Comparison of ENCODE assay signal across 9 cellular contexts in genomic region chr3:108036984-108037741, GRCh38. TPM values are rescaled to one million over a fixed set of nuclear protein-coding genes. Genes with fewer than 3 reads are reported as not detected.
DNase-seq lines count a peak whose midpoint lies in the region; ATAC-seq and TF ChIP-seq lines count a peak whose summit lies in the region.
"Had no signal": no experiment of that assay in that cellular context is flagged by ENCODE, and none has a peak within 500 bp of the region (broad histone marks: within the 10 kb centered on the region; RNA-seq: fewer than 3 reads in every experiment).

No MANE protein-coding gene starts in this region.

- no peaks in the 10 kb centered on the region for H3K27me3 Mint-ChIP-seq in naive thymus-derived CD4-positive, alpha-beta T cell

- H3K27me3 ChIP-seq in naive thymus-derived CD4-positive, alpha-beta T cell (ENCODE audit: control insufficient read depth in 2 of 2, insufficient read depth in 2 of 2, low read length in 2 of 2) = no peaks in the 10 kb centered on the region
- no peaks in the 10 kb centered on the region for H3K27me3 ChIP-seq in uterus
- H3K27me3 ChIP-seq: SJCRH30 had no signal

- peaks cover 6 to 51% (median 28%) of the 10 kb centered on the region in 5 donors for H3K36me3 Mint-ChIP-seq in naive thymus-derived CD4-positive, alpha-beta T cell

- H3K27ac Mint-ChIP-seq in naive thymus-derived CD4-positive, alpha-beta T cell = peak overlapping the region in 5 of 9 donors; percentile 5 to 85 (median 22)

- no peaks in the 10 kb centered on the region for H3K9me3 Mint-ChIP-seq in naive thymus-derived CD4-positive, alpha-beta T cell

- peak; percentile 50 for DNase-seq in HCEC 1CT
- peak; percentile 2 for DNase-seq in SW480 (ENCODE audit: low spot score)
- DNase-seq in naive thymus-derived CD4-positive, alpha-beta T cell = no peak
- no peak for DNase-seq in stimulated activated CD4-positive, alpha-beta T cell treated with anti-CD3 and anti-CD28 coated beads, Interleukin-12 subunit alpha, Interleukin-12 subunit beta, amount 100 ng/mL, for 4 hours
- DNase-seq in uterus = no peak
- DNase-seq in effector CD4-positive, alpha-beta T cell = no peak
- DNase-seq: SJCRH30 had no signal

- no peak overlapping the region for H3K27ac ChIP-seq in naive thymus-derived CD4-positive, alpha-beta T cell (ENCODE audit: low read depth, low read length)
- no peak overlapping the region for H3K27ac ChIP-seq in uterus
- H3K27ac ChIP-seq: SJCRH30 had no signal

- no peak for TF ChIP-seq POLR2A in uterus (IDR thresholded peaks at IDR 0.05)

- no peak overlapping the region for H3K4me3 ChIP-seq in naive thymus-derived CD4-positive, alpha-beta T cell (ENCODE audit: low read length)
- H3K4me3 ChIP-seq in uterus = no peak overlapping the region
- H3K4me3 ChIP-seq: SJCRH30 had no signal

- POLR2A ChIA-PET in naive thymus-derived CD4-positive, alpha-beta T cell (lab: Charles Lee) = interaction anchor here (1.2 kb wide), 1 partner anchor 33 kb away, joined by 3 read pairs; no protein-coding TSS in a partner anchor

- ATAC-seq in GM18498 (IDR thresholded peaks at IDR 0.05; ENCODE audit: unreplicated experiment) = peak; percentile 76
- peak; percentile 46 for ATAC-seq in naive thymus-derived CD4-positive, alpha-beta T cell
- no peak for ATAC-seq in HG03439 (IDR thresholded peaks at IDR 0.05; ENCODE audit: unreplicated experiment)

- CTCF ChIA-PET in naive thymus-derived CD4-positive, alpha-beta T cell (lab: Charles Lee) = no interaction called here

- no peak overlapping the region for H3K4me3 Mint-ChIP-seq in naive thymus-derived CD4-positive, alpha-beta T cell

- no peaks in the 10 kb centered on the region for H3K4me1 ChIP-seq in naive thymus-derived CD4-positive, alpha-beta T cell (ENCODE audit: control insufficient read depth in 2 of 2, insufficient read depth in 2 of 2, low read length in 2 of 2)
- no peaks in the 10 kb centered on the region for H3K4me1 ChIP-seq in uterus
- H3K4me1 ChIP-seq: SJCRH30 had no signal

- H3K36me3 ChIP-seq in naive thymus-derived CD4-positive, alpha-beta T cell (ENCODE audit: control insufficient read depth in 2 of 3, insufficient read depth in 3 of 3, low read length in 3 of 3) = peaks cover 0 to 35% (median 0%) of the 10 kb centered on the region in 3 experiments
- H3K36me3 ChIP-seq in uterus = no peaks in the 10 kb centered on the region
- H3K36me3 ChIP-seq: SJCRH30 had no signal

- no peak for TF ChIP-seq CTCF in uterus (IDR thresholded peaks at IDR 0.05)

- intact Hi-C loops in naive thymus-derived CD4-positive, alpha-beta T cell (cut with micrococcal nuclease) = loop anchor here in 1 of 2 donors (2.0 to 5.0 kb wide), 2 partner anchors 30 to 110 kb away; no protein-coding TSS in a partner anchor
- intact Hi-C loops in uterus (cut with DNase I; ENCODE audit: low total_unique reads) = no loop called here

- H3K4me1 Mint-ChIP-seq in naive thymus-derived CD4-positive, alpha-beta T cell = peaks cover 10 to 34% (median 23%) of the 10 kb centered on the region in 7 donors

- no peaks in the 10 kb centered on the region for H3K9me3 ChIP-seq in naive thymus-derived CD4-positive, alpha-beta T cell (ENCODE audit: control insufficient read depth in 2 of 3, low read length in 3 of 3)
- no peaks in the 10 kb centered on the region for H3K9me3 ChIP-seq in uterus
- H3K9me3 ChIP-seq: SJCRH30 had no signal

RNA-seq across cellular contexts. Expression of gene CD47, which starts 53.7 kb away (rescaled TPM):
- 100 to 1,000 TPM; 130 to 232 (median 136) TPM for total RNA-seq in naive thymus-derived CD4-positive, alpha-beta T cell
- 100 to 1,000 TPM; 171 to 186 TPM for polyA plus RNA-seq in naive thymus-derived CD4-positive, alpha-beta T cell
- total RNA-seq in uterus = 100 to 1,000 TPM in 1 of 4 donors, 10 to 100 TPM in 3; 29.2 to 210 (median 67.1) TPM

Comparison
In these comparisons a context has a peak if more than half of its experiments do, and no peak if none do; other contexts are left out.
1. DNase-seq: peak in HCEC 1CT (single experiment) and SW480 (single experiment); none in naive thymus-derived CD4-positive, alpha-beta T cell (0 of 9), stimulated activated CD4-positive, alpha-beta T cell treated with anti-CD3 and anti-CD28 coated beads, Interleukin-12 subunit alpha, Interleukin-12 subunit beta, amount 100 ng/mL, for 4 hours (single experiment), uterus (0 of 2) and effector CD4-positive, alpha-beta T cell (single experiment).